In genomic region chr17:1559743-1560581, GRCh38 we compare ENCODE assay signal across 1 cellular context.
TF ChIP-seq lines count a peak whose summit lies in the region.

No MANE protein-coding gene starts in this region.

TF ChIP-seq in GM12878, 131 proteins besides CTCF, POLR2A, EP300 and RAD21:
- TF ChIP-seq POLR2AphosphoS5 (IDR thresholded peaks at IDR 0.05; ENCODE audit: low read length) (no peak; the same call in 1 of the 2 replicates), RAD51 (IDR thresholded peaks at IDR 0.05) (no peak), YBX1 (IDR thresholded peaks at IDR 0.05) (no peak), REST (IDR thresholded peaks at IDR 0.05; ENCODE audit: low read depth, low read length) (no peak), YY1 (IDR thresholded peaks at IDR 0.05; ENCODE audit: low read depth, low read length) (no peak), CREM (IDR thresholded peaks at IDR 0.05; ENCODE audit: low read depth) (no peak), HSF1 (IDR thresholded peaks at IDR 0.05; ENCODE audit: low read depth, low read length) (no peak), NR2C1 (IDR thresholded peaks at IDR 0.05) (no peak), DPF2 (IDR thresholded peaks at IDR 0.05) (no peak)
